In the genomic region with DNA sequence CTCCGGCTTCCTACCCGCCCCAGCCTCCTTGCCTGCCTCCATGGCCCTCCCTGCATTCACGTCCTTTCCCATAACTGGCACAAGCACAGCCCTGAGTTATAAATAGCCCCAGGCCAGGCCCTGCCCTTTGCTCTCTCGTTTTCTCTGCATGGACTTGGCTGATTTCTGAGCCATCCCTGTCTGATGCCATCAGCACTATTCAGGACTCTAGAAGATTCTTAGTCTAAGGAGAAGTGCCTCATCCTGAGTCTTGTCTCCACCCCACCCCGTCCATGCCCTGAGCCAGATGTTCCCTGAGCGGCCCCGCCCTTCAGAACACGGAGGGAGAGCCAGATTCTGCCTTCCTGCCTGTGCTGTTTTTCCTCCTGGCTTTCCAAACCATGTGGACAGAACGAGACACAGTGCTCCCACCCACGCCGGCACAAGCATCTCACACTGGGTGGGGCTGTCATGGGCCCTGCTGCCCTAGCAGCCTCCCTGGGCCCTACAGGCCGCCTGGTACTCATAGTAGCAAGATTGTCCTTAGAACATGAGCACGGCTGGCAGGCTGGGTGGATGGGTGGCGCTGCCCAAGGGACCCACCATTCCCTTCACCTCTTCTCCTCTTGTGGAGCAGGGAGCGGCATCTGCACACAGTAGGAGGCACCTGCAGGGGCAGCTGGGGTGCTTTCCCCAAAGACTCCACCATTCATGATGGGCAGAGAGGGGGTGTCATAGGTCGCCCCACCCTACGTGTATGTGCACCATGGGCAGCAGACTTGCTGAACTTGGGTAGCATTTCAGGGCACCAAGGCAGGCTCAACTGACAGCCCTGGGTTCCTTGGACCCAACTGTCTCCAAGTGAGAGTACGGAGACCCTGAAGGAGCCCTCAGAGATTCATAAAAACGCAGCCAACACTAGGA, we compare ENCODE assay signal across 11 cellular contexts.
A peak's percentile ranks its signal among the peaks of the same experiment; 100 is the strongest.
DNase-seq lines count a peak whose midpoint lies in the region; ATAC-seq and TF ChIP-seq lines count a peak whose summit lies in the region.
"Had no signal": no experiment of that assay in that cellular context is flagged by ENCODE, and none has a peak within 500 bp of the region (broad histone marks: within the 10 kb centered on the region; RNA-seq: fewer than 3 reads in every experiment).

No MANE protein-coding gene starts in this region.

- H3K4me3 ChIP-seq in fibroblast of lung (replicated peaks in 1 of 4; ENCODE audit: control extremely low read depth in 1 of 4, insufficient read depth in 1 of 4, low read depth in 3 of 4, low read length in 4 of 4) (no peak overlapping the region), uterus (no peak overlapping the region), PC-3 (ENCODE audit: low read length) (no peak overlapping the region)
- H3K4me3 ChIP-seq in naive thymus-derived CD4-positive, alpha-beta T cell (ENCODE audit: low read length): no peak overlapping the region

- no peaks in the 10 kb centered on the region for H3K27me3 Mint-ChIP-seq in activated naive CD8-positive, alpha-beta T cell treated with anti-CD3 and anti-CD28 coated beads for 36 hours
- H3K27me3 Mint-ChIP-seq in activated naive CD8-positive, alpha-beta T cell treated with anti-CD3 and anti-CD28 coated beads, Interleukin-2, amount 50 U/mL, for 24 hours: no peaks in the 10 kb centered on the region
- H3K27me3 Mint-ChIP-seq in naive thymus-derived CD4-positive, alpha-beta T cell: no peaks in the 10 kb centered on the region
- H3K27me3 Mint-ChIP-seq: activated naive CD8-positive, alpha-beta T cell; T-cell had no signal

- peak overlapping the region; percentile 30 for H3K27ac Mint-ChIP-seq in activated naive CD8-positive, alpha-beta T cell treated with anti-CD3 and anti-CD28 coated beads for 36 hours
- H3K27ac Mint-ChIP-seq in activated naive CD8-positive, alpha-beta T cell treated with anti-CD3 and anti-CD28 coated beads, Interleukin-2, amount 50 U/mL, for 24 hours: no peak overlapping the region
- peak overlapping the region; percentile 1 to 92 (median 53) for H3K27ac Mint-ChIP-seq in naive thymus-derived CD4-positive, alpha-beta T cell
- H3K27ac Mint-ChIP-seq: activated naive CD8-positive, alpha-beta T cell had no signal

- no peaks in the 10 kb centered on the region for H3F3A ChIP-seq in PC-3 (ENCODE audit: low read length, unreplicated experiment)

- intact Hi-C loops in naive thymus-derived CD4-positive, alpha-beta T cell (cut with micrococcal nuclease): no loop called here
- intact Hi-C loops in uterus (cut with DNase I; ENCODE audit: low total_unique reads) (no loop called here), PC-3 (cut with micrococcal nuclease) (no loop called here)

- no peaks in the 10 kb centered on the region for H4K20me1 ChIP-seq in fibroblast of lung (ENCODE audit: control insufficient read depth, extremely low read depth, insufficient read depth, low read length)
- H4K20me1 ChIP-seq in PC-3 (ENCODE audit: low read length): no peaks in the 10 kb centered on the region

- H3K27ac ChIP-seq in fibroblast of lung (ENCODE audit: insufficient read depth, low read length) (no peak overlapping the region), uterus (peak overlapping the region; percentile 49 to 71), PC-3 (ENCODE audit: low read length) (no peak overlapping the region)
- H3K27ac ChIP-seq in naive thymus-derived CD4-positive, alpha-beta T cell (ENCODE audit: low read depth, low read length): peak overlapping the region; percentile 15

- CTCF ChIA-PET in naive thymus-derived CD4-positive, alpha-beta T cell (lab: Charles Lee): no interaction called here
- CTCF ChIA-PET in PC-3 (lab: Charles Lee): no interaction called here

- H3K36me3 Mint-ChIP-seq in activated naive CD8-positive, alpha-beta T cell treated with anti-CD3 and anti-CD28 coated beads for 36 hours: peaks cover 3% of the 10 kb centered on the region
- H3K36me3 Mint-ChIP-seq in activated naive CD8-positive, alpha-beta T cell treated with anti-CD3 and anti-CD28 coated beads, Interleukin-2, amount 50 U/mL, for 24 hours (ENCODE audit: low read depth): peaks cover 6% of the 10 kb centered on the region
- peaks cover 0 to 35% (median 3%) of the 10 kb centered on the region in 5 donors for H3K36me3 Mint-ChIP-seq in naive thymus-derived CD4-positive, alpha-beta T cell
- H3K36me3 Mint-ChIP-seq: activated naive CD8-positive, alpha-beta T cell had no signal

- H3K9me3 Mint-ChIP-seq in activated naive CD8-positive, alpha-beta T cell treated with anti-CD3 and anti-CD28 coated beads for 36 hours: no peaks in the 10 kb centered on the region
- H3K9me3 Mint-ChIP-seq in activated naive CD8-positive, alpha-beta T cell treated with anti-CD3 and anti-CD28 coated beads, Interleukin-2, amount 50 U/mL, for 24 hours: no peaks in the 10 kb centered on the region
- no peaks in the 10 kb centered on the region for H3K9me3 Mint-ChIP-seq in naive thymus-derived CD4-positive, alpha-beta T cell
- H3K9me3 Mint-ChIP-seq: T-cell had no signal

- no peak overlapping the region for H3K4me3 Mint-ChIP-seq in activated naive CD8-positive, alpha-beta T cell treated with anti-CD3 and anti-CD28 coated beads for 36 hours
- no peak overlapping the region for H3K4me3 Mint-ChIP-seq in activated naive CD8-positive, alpha-beta T cell treated with anti-CD3 and anti-CD28 coated beads, Interleukin-2, amount 50 U/mL, for 24 hours
- H3K4me3 Mint-ChIP-seq in naive thymus-derived CD4-positive, alpha-beta T cell: no peak overlapping the region
- H3K4me3 Mint-ChIP-seq: activated naive CD8-positive, alpha-beta T cell; T-cell had no signal

- H3K4me1 Mint-ChIP-seq in activated naive CD8-positive, alpha-beta T cell treated with anti-CD3 and anti-CD28 coated beads for 36 hours: peaks cover 6% of the 10 kb centered on the region
- H3K4me1 Mint-ChIP-seq in activated naive CD8-positive, alpha-beta T cell treated with anti-CD3 and anti-CD28 coated beads, Interleukin-2, amount 50 U/mL, for 24 hours: peaks cover 7% of the 10 kb centered on the region
- H3K4me1 Mint-ChIP-seq in naive thymus-derived CD4-positive, alpha-beta T cell: peaks cover 4 to 33% (median 22%) of the 10 kb centered on the region in 7 donors

- DNase-seq in activated naive CD8-positive, alpha-beta T cell treated with anti-CD3 and anti-CD28 coated beads for 36 hours: no peak
- DNase-seq in activated naive CD8-positive, alpha-beta T cell treated with anti-CD3 and anti-CD28 coated beads, Interleukin-2, amount 50 U/mL, for 24 hours: no peak
- DNase-seq in fibroblast of lung (ENCODE audit: low read depth in 2 of 2) (peak in 1 of 2 donors; percentile 51), uterus (peak; percentile 51 to 72), putamen (ENCODE audit: low spot score) (no peak), PC-3 (no peak)
- no peak for DNase-seq in naive thymus-derived CD4-positive, alpha-beta T cell
- DNase-seq: NCI-H1417 treated with DMSO at 0.1 percent for 48 hours, T-cell had no signal

- H3K79me2 ChIP-seq in fibroblast of lung (ENCODE audit: control insufficient read depth, insufficient read depth, low read length) (no peaks in the 10 kb centered on the region), PC-3 (ENCODE audit: low read length) (0 out of 2 replicates have a peak, but pooled peaks cover under 1% of the 10 kb centered on the region)

- H3K4me2 ChIP-seq in fibroblast of lung (ENCODE audit: extremely low read depth, insufficient read depth, low read length): peak overlapping the region; percentile 23
- H3K4me2 ChIP-seq in PC-3 (ENCODE audit: low read length): no peak overlapping the region

- H3K36me3 ChIP-seq in fibroblast of lung (ENCODE audit: control insufficient read depth, insufficient read depth, low read length): peaks cover 15% of the 10 kb centered on the region
- peaks cover 0 to 79% (median 16%) of the 10 kb centered on the region in 3 experiments for H3K36me3 ChIP-seq in naive thymus-derived CD4-positive, alpha-beta T cell (ENCODE audit: control insufficient read depth in 2 of 3, insufficient read depth in 3 of 3, low read length in 3 of 3)
- H3K36me3 ChIP-seq in uterus: no peaks in the 10 kb centered on the region
- H3K36me3 ChIP-seq in PC-3 (ENCODE audit: low read depth, low read length): no peaks in the 10 kb centered on the region

- no peak for TF ChIP-seq CTCF in fibroblast of lung (conservative IDR thresholded peaks at IDR 0.05 in 1 of 2, IDR thresholded peaks at IDR 0.05 in 1 of 2; ENCODE audit: low read depth in 1 of 2, low read length in 2 of 2)
- no peak for TF ChIP-seq CTCF in uterus (IDR thresholded peaks at IDR 0.05)
- TF ChIP-seq CTCF in PC-3 (conservative IDR thresholded peaks at IDR 0.05; ENCODE audit: low read depth, low read length): no peak

- POLR2A ChIA-PET in naive thymus-derived CD4-positive, alpha-beta T cell (lab: Charles Lee): no interaction called here
- POLR2A ChIA-PET in PC-3 (lab: Charles Lee; ENCODE audit: unreplicated experiment): no interaction called here

- no TSS peak for BruUV-seq in PC-3 (replicated peaks; lab: Mats Ljungman, UMichigan)

- no peak overlapping the region for H2AFZ ChIP-seq in fibroblast of lung (ENCODE audit: low read length)
- no peak overlapping the region for H2AFZ ChIP-seq in PC-3 (ENCODE audit: low read length)

- TF ChIP-seq POLR2A in uterus (IDR thresholded peaks at IDR 0.05): no peak

- no peaks in the 10 kb centered on the region for H3K27me3 ChIP-seq in fibroblast of lung (ENCODE audit: control insufficient read depth, insufficient read depth, low read length)
- no peaks in the 10 kb centered on the region for H3K27me3 ChIP-seq in naive thymus-derived CD4-positive, alpha-beta T cell (ENCODE audit: control insufficient read depth in 2 of 2, insufficient read depth in 2 of 2, low read length in 2 of 2)
- H3K27me3 ChIP-seq in uterus: no peaks in the 10 kb centered on the region
- H3K27me3 ChIP-seq in PC-3 (ENCODE audit: low read length): no peaks in the 10 kb centered on the region

- no peaks in the 10 kb centered on the region for H3K9me2 ChIP-seq in PC-3 (replicated peaks; ENCODE audit: low read length)

- ATAC-seq in activated naive CD8-positive, alpha-beta T cell treated with anti-CD3 and anti-CD28 coated beads, Interleukin-2, amount 50 U/mL, for 24 hours: no peak
- ATAC-seq in naive thymus-derived CD4-positive, alpha-beta T cell: no peak
- ATAC-seq in GM18873 (IDR thresholded peaks at IDR 0.05; ENCODE audit: low FRiP score, unreplicated experiment) (no peak), PC-3 (no peak)
- ATAC-seq: T-cell had no signal

- H3K9me3 ChIP-seq in fibroblast of lung (ENCODE audit: control insufficient read depth, insufficient read depth, low read depth, low read length) (no peaks in the 10 kb centered on the region), uterus (no peaks in the 10 kb centered on the region), PC-3 (ENCODE audit: low read length) (no peaks in the 10 kb centered on the region)
- no peaks in the 10 kb centered on the region for H3K9me3 ChIP-seq in naive thymus-derived CD4-positive, alpha-beta T cell (ENCODE audit: control insufficient read depth in 2 of 3, low read length in 3 of 3)

- H3K9ac ChIP-seq in fibroblast of lung (ENCODE audit: insufficient read depth, low read length): no peak overlapping the region
- no peak overlapping the region for H3K9ac ChIP-seq in PC-3 (ENCODE audit: low read length)

- H3K4me1 ChIP-seq in fibroblast of lung (ENCODE audit: control insufficient read depth, extremely low read depth, insufficient read depth, low read length): peaks cover 11% of the 10 kb centered on the region
- H3K4me1 ChIP-seq in naive thymus-derived CD4-positive, alpha-beta T cell (ENCODE audit: control insufficient read depth in 2 of 2, insufficient read depth in 2 of 2, low read length in 2 of 2): no peaks in the 10 kb centered on the region
- H3K4me1 ChIP-seq in uterus: peaks cover 0 to 13% of the 10 kb centered on the region in 2 donors
- H3K4me1 ChIP-seq in PC-3 (ENCODE audit: insufficient read depth, low read length): no peaks in the 10 kb centered on the region

Comparison
In these comparisons a context has a peak if more than half of its experiments do, and no peak if none do; other contexts are left out.
1. DNase-seq: peak in uterus (2 of 2); none in activated naive CD8-positive, alpha-beta T cell treated with anti-CD3 and anti-CD28 coated beads for 36 hours (single experiment), activated naive CD8-positive, alpha-beta T cell treated with anti-CD3 and anti-CD28 coated beads, Interleukin-2, amount 50 U/mL, for 24 hours (single experiment), naive thymus-derived CD4-positive, alpha-beta T cell (0 of 9), putamen (single experiment) and PC-3 (single experiment).
2. H3K27ac ChIP-seq: peak in naive thymus-derived CD4-positive, alpha-beta T cell (single experiment) and uterus (2 of 2); none in fibroblast of lung (single experiment) and PC-3 (single experiment).